ENCODE assay signal across 10 cellular contexts in genomic region chr6:78629154-78629721, GRCh38.
A peak's percentile ranks its signal among the peaks of the same experiment; 100 is the strongest.
DNase-seq lines count a peak whose midpoint lies in the region; ATAC-seq and TF ChIP-seq lines count a peak whose summit lies in the region.
"Had no signal": no experiment of that assay in that cellular context is flagged by ENCODE, and none has a peak within 500 bp of the region (broad histone marks: within the 10 kb centered on the region; RNA-seq: fewer than 3 reads in every experiment).

No MANE protein-coding gene starts in this region.

- H3K36me3 ChIP-seq in osteoblast (ENCODE audit: insufficient read depth, low read length) (no peaks in the 10 kb centered on the region), Karpas-422 (ENCODE audit: insufficient read depth, low read length) (no peaks in the 10 kb centered on the region)

- H3K9me3 ChIP-seq in osteoblast (ENCODE audit: low read depth, low read length) (no peaks in the 10 kb centered on the region), Karpas-422 (ENCODE audit: low read length) (no peaks in the 10 kb centered on the region)

- no peaks in the 10 kb centered on the region for H3K9me2 ChIP-seq in Karpas-422 (replicated peaks; ENCODE audit: insufficient read depth, low read length)

- no peaks in the 10 kb centered on the region for H4K20me1 ChIP-seq in osteoblast (ENCODE audit: insufficient read depth, low read length)
- no peaks in the 10 kb centered on the region for H4K20me1 ChIP-seq in Karpas-422 (ENCODE audit: insufficient read depth, low read depth, low read length)

- peaks cover 2% of the 10 kb centered on the region for H3K4me1 ChIP-seq in osteoblast (ENCODE audit: insufficient read depth, low read length)
- no peaks in the 10 kb centered on the region for H3K4me1 ChIP-seq in Karpas-422 (ENCODE audit: low read length)

- H3K27me3 ChIP-seq in osteoblast (ENCODE audit: insufficient read depth, low read length) (no peaks in the 10 kb centered on the region), Karpas-422 (ENCODE audit: low read length) (no peaks in the 10 kb centered on the region)

- no peak overlapping the region for H3K9ac ChIP-seq in Karpas-422 (ENCODE audit: low read length)

- H3K27ac ChIP-seq in osteoblast (ENCODE audit: low read depth, low read length) (peak overlapping the region; percentile 8), Karpas-422 (ENCODE audit: low read length) (no peak overlapping the region)
- H3K27ac ChIP-seq: epithelial cell of prostate had no signal

- in situ Hi-C loops in G401 (cut with HindIII; ENCODE audit: low sequenced_read_pairs), result no loop called here

- ATAC-seq in GM21526 (IDR thresholded peaks at IDR 0.05; ENCODE audit: low FRiP score, unreplicated experiment), result no peak

- DNase-seq in AG08395 (ENCODE audit: low spot score), result peak; percentile 52
- DNase-seq in NCI-H2227 treated with DMSO at 0.1 percent for 48 hours (lab: John Stamatoyannopoulos, UW), result peak; percentile 13
- DNase-seq in fibroblast of peridontal ligament (ENCODE audit: extremely low read depth), result peak; percentile 35
- peak; percentile 76 for DNase-seq in osteoblast (ENCODE audit: insufficient read length, low spot score, missing footprints)
- DNase-seq in G401 (ENCODE audit: low spot score), result no peak
- no peak for DNase-seq in Karpas-422
- no peak for DNase-seq in HK-2 (ENCODE audit: unreplicated experiment)
- DNase-seq: NCI-H345 had no signal

- H3K4me3 ChIP-seq in osteoblast (ENCODE audit: insufficient read depth, low read length) (peak overlapping the region; percentile 74), Karpas-422 (ENCODE audit: low read length) (no peak overlapping the region)

- H3K4me2 ChIP-seq in osteoblast (ENCODE audit: insufficient read depth, low read length) (peak overlapping the region; percentile 88), Karpas-422 (ENCODE audit: low read depth, low read length, poor library complexity, severe bottlenecking) (no peak overlapping the region)

- H2AFZ ChIP-seq in osteoblast (ENCODE audit: low read length), result peak overlapping the region; percentile 96
- no peak overlapping the region for H2AFZ ChIP-seq in Karpas-422 (ENCODE audit: low read length)

- H3K79me2 ChIP-seq in osteoblast (ENCODE audit: insufficient read depth, low read length) (no peaks in the 10 kb centered on the region), Karpas-422 (ENCODE audit: low read length) (no peaks in the 10 kb centered on the region)

- no peak for TF ChIP-seq CTCF in osteoblast (IDR thresholded peaks at IDR 0.05; ENCODE audit: extremely low read depth, low read depth, low read length)

Comparison
In these comparisons a context has a peak if more than half of its experiments do, and no peak if none do; other contexts are left out.
1. DNase-seq: peak in AG08395 (single experiment), NCI-H2227 treated with DMSO at 0.1 percent for 48 hours (single experiment), fibroblast of peridontal ligament (single experiment) and osteoblast (single experiment); none in G401 (single experiment), Karpas-422 (single experiment) and HK-2 (single experiment).